1 cellular context compared by ENCODE assay signal in genomic region chr7:75915416-75916156, GRCh38.
TF ChIP-seq lines count a peak whose summit lies in the region.

No MANE protein-coding gene starts in this region.

TF ChIP-seq in K562, 482 proteins besides CTCF, POLR2A, EP300 and RAD21 (continued from another document and continues in another):
- no peak for TF ChIP-seq PRMT5 (CRISPR knock-in tag; IDR thresholded peaks at IDR 0.05)
- TF ChIP-seq ZNF740 (CRISPR knock-in tag; IDR thresholded peaks at IDR 0.05): 0 out of 2 replicates have a peak, but pooled peaks have one; percentile 55
- no peak for TF ChIP-seq ZNF740 (tag; IDR thresholded peaks at IDR 0.05)
- TF ChIP-seq ZNF57 (CRISPR knock-in tag; IDR thresholded peaks at IDR 0.05): no peak
- no peak for TF ChIP-seq DPF2 (IDR thresholded peaks at IDR 0.05)
- TF ChIP-seq CSDE1 (IDR thresholded peaks at IDR 0.05): no peak
- TF ChIP-seq DACH1 (IDR thresholded peaks at IDR 0.05; ENCODE audit: partially characterized antibody): no peak
- TF ChIP-seq E2F4 (CRISPR knock-in tag; IDR thresholded peaks at IDR 0.05; ENCODE audit: low read depth): no peak
- no peak for TF ChIP-seq HDAC6 (IDR thresholded peaks at IDR 0.05; ENCODE audit: low read depth, low read length)
- TF ChIP-seq, protein P1, sequence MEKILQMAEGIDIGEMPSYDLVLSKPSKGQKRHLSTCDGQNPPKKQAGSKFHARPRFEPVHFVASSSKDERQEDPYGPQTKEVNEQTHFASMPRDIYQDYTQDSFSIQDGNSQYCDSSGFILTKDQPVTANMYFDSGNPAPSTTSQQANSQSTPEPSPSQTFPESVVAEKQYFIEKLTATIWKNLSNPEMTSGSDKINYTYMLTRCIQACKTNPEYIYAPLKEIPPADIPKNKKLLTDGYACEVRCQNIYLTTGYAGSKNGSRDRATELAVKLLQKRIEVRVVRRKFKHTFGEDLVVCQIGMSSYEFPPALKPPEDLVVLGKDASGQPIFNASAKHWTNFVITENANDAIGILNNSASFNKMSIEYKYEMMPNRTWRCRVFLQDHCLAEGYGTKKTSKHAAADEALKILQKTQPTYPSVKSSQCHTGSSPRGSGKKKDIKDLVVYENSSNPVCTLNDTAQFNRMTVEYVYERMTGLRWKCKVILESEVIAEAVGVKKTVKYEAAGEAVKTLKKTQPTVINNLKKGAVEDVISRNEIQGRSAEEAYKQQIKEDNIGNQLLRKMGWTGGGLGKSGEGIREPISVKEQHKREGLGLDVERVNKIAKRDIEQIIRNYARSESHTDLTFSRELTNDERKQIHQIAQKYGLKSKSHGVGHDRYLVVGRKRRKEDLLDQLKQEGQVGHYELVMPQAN (IDR thresholded peaks at IDR 0.05; ENCODE audit: borderline replicate concordance): peak; percentile 30; the same call in 1 of the 2 replicates
- TF ChIP-seq, protein P2, sequence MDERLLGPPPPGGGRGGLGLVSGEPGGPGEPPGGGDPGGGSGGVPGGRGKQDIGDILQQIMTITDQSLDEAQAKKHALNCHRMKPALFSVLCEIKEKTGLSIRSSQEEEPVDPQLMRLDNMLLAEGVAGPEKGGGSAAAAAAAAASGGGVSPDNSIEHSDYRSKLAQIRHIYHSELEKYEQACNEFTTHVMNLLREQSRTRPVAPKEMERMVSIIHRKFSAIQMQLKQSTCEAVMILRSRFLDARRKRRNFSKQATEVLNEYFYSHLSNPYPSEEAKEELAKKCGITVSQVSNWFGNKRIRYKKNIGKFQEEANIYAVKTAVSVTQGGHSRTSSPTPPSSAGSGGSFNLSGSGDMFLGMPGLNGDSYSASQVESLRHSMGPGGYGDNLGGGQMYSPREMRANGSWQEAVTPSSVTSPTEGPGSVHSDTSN (CRISPR knock-in tag; IDR thresholded peaks at IDR 0.05; ENCODE audit: low read depth): no peak
- TF ChIP-seq, protein P2 (tag; conservative IDR thresholded peaks at IDR 0.05; ENCODE audit: low read depth): 0 out of 2 replicates have a peak, but pooled peaks have one; percentile 16
- TF ChIP-seq NFIC (IDR thresholded peaks at IDR 0.05): no peak
- no peak for TF ChIP-seq TEAD1 (CRISPR knock-in tag; IDR thresholded peaks at IDR 0.05)
- TF ChIP-seq NR2C2 (CRISPR knock-in tag; IDR thresholded peaks at IDR 0.05): 0 out of 2 replicates have a peak, but pooled peaks have one; percentile 55
- no peak for TF ChIP-seq NR2C2 (tag; IDR thresholded peaks at IDR 0.05)
- no peak for TF ChIP-seq MBD2 (IDR thresholded peaks at IDR 0.05; ENCODE audit: borderline replicate concordance, low read depth)
- TF ChIP-seq MLLT1 (IDR thresholded peaks at IDR 0.05): 0 out of 4 replicates have a peak, but pooled peaks of 1 of the 2 experiments have one; percentile 4
- TF ChIP-seq, protein P3, sequence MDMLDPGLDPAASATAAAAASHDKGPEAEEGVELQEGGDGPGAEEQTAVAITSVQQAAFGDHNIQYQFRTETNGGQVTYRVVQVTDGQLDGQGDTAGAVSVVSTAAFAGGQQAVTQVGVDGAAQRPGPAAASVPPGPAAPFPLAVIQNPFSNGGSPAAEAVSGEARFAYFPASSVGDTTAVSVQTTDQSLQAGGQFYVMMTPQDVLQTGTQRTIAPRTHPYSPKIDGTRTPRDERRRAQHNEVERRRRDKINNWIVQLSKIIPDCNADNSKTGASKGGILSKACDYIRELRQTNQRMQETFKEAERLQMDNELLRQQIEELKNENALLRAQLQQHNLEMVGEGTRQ (CRISPR knock-in tag; IDR thresholded peaks at IDR 0.05): 0 out of 2 replicates have a peak, but pooled peaks have one; percentile 2
- no peak for TF ChIP-seq ZNF316 (IDR thresholded peaks at IDR 0.05)
- TF ChIP-seq, protein P4, sequence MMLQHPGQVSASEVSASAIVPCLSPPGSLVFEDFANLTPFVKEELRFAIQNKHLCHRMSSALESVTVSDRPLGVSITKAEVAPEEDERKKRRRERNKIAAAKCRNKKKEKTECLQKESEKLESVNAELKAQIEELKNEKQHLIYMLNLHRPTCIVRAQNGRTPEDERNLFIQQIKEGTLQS (IDR thresholded peaks at IDR 0.05): no peak
- TF ChIP-seq, protein P4 (CRISPR knock-in tag; conservative IDR thresholded peaks at IDR 0.05): no peak; the same call in 1 of the 2 replicates
- no peak for TF ChIP-seq RB1 (IDR thresholded peaks at IDR 0.05; ENCODE audit: low read depth)
- TF ChIP-seq ZKSCAN1 (IDR thresholded peaks at IDR 0.05; ENCODE audit: low read depth, low read length): no peak
- TF ChIP-seq CHD4 (IDR thresholded peaks at IDR 0.05; ENCODE audit: insufficient read depth, insufficient replicate concordance, low read depth, low read length, poor library complexity, severe bottlenecking): no peak
- TF ChIP-seq HMGXB4 (CRISPR knock-in tag; IDR thresholded peaks at IDR 0.05): 0 out of 2 replicates have a peak, but pooled peaks have one; percentile 25
- TF ChIP-seq ZNF165 (CRISPR knock-in tag; IDR thresholded peaks at IDR 0.05; ENCODE audit: borderline replicate concordance): no peak
- TF ChIP-seq, protein P5, sequence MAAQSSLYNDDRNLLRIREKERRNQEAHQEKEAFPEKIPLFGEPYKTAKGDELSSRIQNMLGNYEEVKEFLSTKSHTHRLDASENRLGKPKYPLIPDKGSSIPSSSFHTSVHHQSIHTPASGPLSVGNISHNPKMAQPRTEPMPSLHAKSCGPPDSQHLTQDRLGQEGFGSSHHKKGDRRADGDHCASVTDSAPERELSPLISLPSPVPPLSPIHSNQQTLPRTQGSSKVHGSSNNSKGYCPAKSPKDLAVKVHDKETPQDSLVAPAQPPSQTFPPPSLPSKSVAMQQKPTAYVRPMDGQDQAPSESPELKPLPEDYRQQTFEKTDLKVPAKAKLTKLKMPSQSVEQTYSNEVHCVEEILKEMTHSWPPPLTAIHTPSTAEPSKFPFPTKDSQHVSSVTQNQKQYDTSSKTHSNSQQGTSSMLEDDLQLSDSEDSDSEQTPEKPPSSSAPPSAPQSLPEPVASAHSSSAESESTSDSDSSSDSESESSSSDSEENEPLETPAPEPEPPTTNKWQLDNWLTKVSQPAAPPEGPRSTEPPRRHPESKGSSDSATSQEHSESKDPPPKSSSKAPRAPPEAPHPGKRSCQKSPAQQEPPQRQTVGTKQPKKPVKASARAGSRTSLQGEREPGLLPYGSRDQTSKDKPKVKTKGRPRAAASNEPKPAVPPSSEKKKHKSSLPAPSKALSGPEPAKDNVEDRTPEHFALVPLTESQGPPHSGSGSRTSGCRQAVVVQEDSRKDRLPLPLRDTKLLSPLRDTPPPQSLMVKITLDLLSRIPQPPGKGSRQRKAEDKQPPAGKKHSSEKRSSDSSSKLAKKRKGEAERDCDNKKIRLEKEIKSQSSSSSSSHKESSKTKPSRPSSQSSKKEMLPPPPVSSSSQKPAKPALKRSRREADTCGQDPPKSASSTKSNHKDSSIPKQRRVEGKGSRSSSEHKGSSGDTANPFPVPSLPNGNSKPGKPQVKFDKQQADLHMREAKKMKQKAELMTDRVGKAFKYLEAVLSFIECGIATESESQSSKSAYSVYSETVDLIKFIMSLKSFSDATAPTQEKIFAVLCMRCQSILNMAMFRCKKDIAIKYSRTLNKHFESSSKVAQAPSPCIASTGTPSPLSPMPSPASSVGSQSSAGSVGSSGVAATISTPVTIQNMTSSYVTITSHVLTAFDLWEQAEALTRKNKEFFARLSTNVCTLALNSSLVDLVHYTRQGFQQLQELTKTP (IDR thresholded peaks at IDR 0.05; ENCODE audit: low read depth in 1 of 2, partially characterized antibody in 2 of 2): no peak
- TF ChIP-seq RBM22 (IDR thresholded peaks at IDR 0.05; ENCODE audit: low read depth, low read length, poor library complexity, severe bottlenecking): no peak
- TF ChIP-seq ZNF133 (CRISPR knock-in tag; IDR thresholded peaks at IDR 0.05): no peak
- 0 out of 2 replicates have a peak, but pooled peaks have one; percentile 11 for TF ChIP-seq FOXK1 (CRISPR knock-in tag; IDR thresholded peaks at IDR 0.05; ENCODE audit: borderline replicate concordance)
- TF ChIP-seq RFX5 (IDR thresholded peaks at IDR 0.05; ENCODE audit: low read depth, low read length): no peak
- TF ChIP-seq KLF1 (tag; IDR thresholded peaks at IDR 0.05): no peak
- no peak for TF ChIP-seq SMC3 (conservative IDR thresholded peaks at IDR 0.05; ENCODE audit: insufficient read depth, low read depth, low read length)
- 0 out of 4 replicates have a peak, but pooled peaks of 1 of the 2 experiments have one; percentile 22 for TF ChIP-seq SIN3A (IDR thresholded peaks at IDR 0.05; ENCODE audit: borderline replicate concordance in 2 of 2, control insufficient read depth in 1 of 2, low read depth in 2 of 2, low read length in 2 of 2)
- TF ChIP-seq, protein P6, sequence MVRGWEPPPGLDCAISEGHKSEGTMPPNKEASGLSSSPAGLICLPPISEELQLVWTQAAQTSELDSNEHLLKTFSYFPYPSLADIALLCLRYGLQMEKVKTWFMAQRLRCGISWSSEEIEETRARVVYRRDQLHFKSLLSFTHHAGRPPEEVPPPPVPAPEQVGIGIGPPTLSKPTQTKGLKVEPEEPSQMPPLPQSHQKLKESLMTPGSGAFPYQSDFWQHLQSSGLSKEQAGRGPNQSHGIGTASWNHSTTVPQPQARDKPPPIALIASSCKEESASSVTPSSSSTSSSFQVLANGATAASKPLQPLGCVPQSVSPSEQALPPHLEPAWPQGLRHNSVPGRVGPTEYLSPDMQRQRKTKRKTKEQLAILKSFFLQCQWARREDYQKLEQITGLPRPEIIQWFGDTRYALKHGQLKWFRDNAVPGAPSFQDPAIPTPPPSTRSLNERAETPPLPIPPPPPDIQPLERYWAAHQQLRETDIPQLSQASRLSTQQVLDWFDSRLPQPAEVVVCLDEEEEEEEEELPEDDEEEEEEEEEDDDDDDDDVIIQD (CRISPR knock-in tag; IDR thresholded peaks at IDR 0.05): no peak
- TF ChIP-seq NR2F6 (CRISPR knock-in tag; IDR thresholded peaks at IDR 0.05): no peak
- no peak for TF ChIP-seq JUN (IDR thresholded peaks at IDR 0.05; ENCODE audit: borderline replicate concordance, low read depth, low read length)
- TF ChIP-seq JUN (CRISPR knock-in tag; IDR thresholded peaks at IDR 0.05; ENCODE audit: borderline replicate concordance): no peak
- TF ChIP-seq ELF4 (CRISPR knock-in tag; IDR thresholded peaks at IDR 0.05): no peak
- no peak for TF ChIP-seq MXD1 (CRISPR knock-in tag; IDR thresholded peaks at IDR 0.05; ENCODE audit: borderline replicate concordance, poor library complexity, severe bottlenecking)
- 0 out of 3 replicates have a peak, but pooled peaks of 1 of the 2 experiments have one; percentile 4 for TF ChIP-seq CBX3 (IDR thresholded peaks at IDR 0.05; ENCODE audit: borderline replicate concordance in 1 of 2, low read length in 2 of 2)
- TF ChIP-seq FOXJ3 (CRISPR knock-in tag; IDR thresholded peaks at IDR 0.05): no peak
